Comparison of ENCODE assay signal across 14 cellular contexts in the genomic region with DNA sequence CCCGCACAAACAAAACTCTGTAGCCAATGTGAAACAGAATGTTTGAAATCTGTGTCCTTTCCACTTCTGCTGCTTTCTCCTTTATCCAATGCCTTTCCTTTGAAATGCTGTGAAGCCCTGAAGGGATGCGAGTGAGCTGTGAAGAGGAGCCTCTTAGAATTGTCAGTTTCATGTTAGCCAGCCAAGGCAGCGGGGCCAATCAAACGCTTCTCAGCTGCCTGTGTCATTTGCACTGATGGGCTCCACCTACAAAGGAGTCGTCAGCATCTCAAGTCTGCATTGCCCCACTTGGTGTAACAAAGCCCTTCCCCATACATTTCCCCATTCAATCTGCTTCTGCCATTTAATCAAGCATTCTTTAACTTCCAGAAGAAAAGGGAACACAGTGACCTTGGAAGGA.
"Had no signal": no experiment of that assay in that cellular context is flagged by ENCODE, and none has a peak within 500 bp of the region (broad histone marks: within the 10 kb centered on the region; RNA-seq: fewer than 3 reads in every experiment).

No MANE protein-coding gene starts in this region.

- H3K27me3 ChIP-seq: testis had no signal

- DNase-seq: activated CD4-positive, alpha-beta T cell treated with anti-CD3 and anti-CD28 coated beads for 4 hours; activated CD8-positive, alpha-beta memory T cell treated with anti-CD3 and anti-CD28 coated beads, Interleukin-2, amount 50 U/mL, for 48 hours; activated CD8-positive, alpha-beta T cell treated with anti-CD3 and anti-CD28 coated beads, Interleukin-2, amount 10 ng/mL, durations not matched to agents 7 days and 5 days; effector CD4-positive, alpha-beta T cell; hippocampal formation; lower lobe of right lung; occipital lobe; psoas muscle; stimulated activated CD8-positive, alpha-beta memory T cell treated with anti-CD3 and anti-CD28 coated beads, Interleukin-4, amount 100 ng/mL, for 48 hours; stimulated activated naive CD8-positive, alpha-beta T cell treated with anti-CD3 and anti-CD28 coated beads, Interleukin-15, Interleukin-2, amounts not matched to agents 100 U/mL and 50 U/mL, for 24 hours; testis had no signal

- H3K4me3 ChIP-seq: lower lobe of right lung, psoas muscle, testis had no signal

- H3K27ac Mint-ChIP-seq: activated CD8-positive, alpha-beta T cell treated with anti-CD3 and anti-CD28 coated beads, Interleukin-2, amount 10 ng/mL, durations not matched to agents 7 days and 5 days; natural killer cell treated with Interleukin-12 subunit alpha and Interleukin-12 subunit beta and Interleukin-15 and Interleukin-18, amount 100 ng/mL, for 72 hours had no signal

- H3K27me3 Mint-ChIP-seq: natural killer cell treated with Interleukin-12 subunit alpha and Interleukin-12 subunit beta and Interleukin-15 and Interleukin-18, amount 100 ng/mL, for 72 hours had no signal

- H3K9me3 ChIP-seq: lower lobe of right lung, psoas muscle, testis had no signal

- H3K9me3 Mint-ChIP-seq: natural killer cell treated with Interleukin-12 subunit alpha and Interleukin-12 subunit beta and Interleukin-15 and Interleukin-18, amount 100 ng/mL, for 72 hours had no signal

- H3K36me3 ChIP-seq: lower lobe of right lung had no signal

- H3K36me3 Mint-ChIP-seq: natural killer cell treated with Interleukin-12 subunit alpha and Interleukin-12 subunit beta and Interleukin-15 and Interleukin-18, amount 100 ng/mL, for 72 hours had no signal

- H3K4me1 ChIP-seq: lower lobe of right lung, psoas muscle, testis had no signal

- H3K27ac ChIP-seq: lower lobe of right lung, psoas muscle, testis, VCaP had no signal

- H3K4me3 Mint-ChIP-seq: activated CD8-positive, alpha-beta T cell treated with anti-CD3 and anti-CD28 coated beads, Interleukin-2, amount 10 ng/mL, durations not matched to agents 7 days and 5 days; natural killer cell treated with Interleukin-12 subunit alpha and Interleukin-12 subunit beta and Interleukin-15 and Interleukin-18, amount 100 ng/mL, for 72 hours had no signal

- ATAC-seq: activated CD8-positive, alpha-beta T cell treated with anti-CD3 and anti-CD28 coated beads, Interleukin-2, amount 10 ng/mL, durations not matched to agents 7 days and 5 days; lower lobe of right lung; natural killer cell treated with Interleukin-12 subunit alpha and Interleukin-12 subunit beta and Interleukin-15 and Interleukin-18, amount 100 ng/mL, for 72 hours; sciatic nerve; stimulated activated naive CD8-positive, alpha-beta T cell treated with anti-CD3 and anti-CD28 coated beads, Interleukin-15, Interleukin-2, amounts not matched to agents 100 U/mL and 50 U/mL, for 24 hours had no signal
